ENCODE assay signal across 15 cellular contexts in the genomic region with DNA sequence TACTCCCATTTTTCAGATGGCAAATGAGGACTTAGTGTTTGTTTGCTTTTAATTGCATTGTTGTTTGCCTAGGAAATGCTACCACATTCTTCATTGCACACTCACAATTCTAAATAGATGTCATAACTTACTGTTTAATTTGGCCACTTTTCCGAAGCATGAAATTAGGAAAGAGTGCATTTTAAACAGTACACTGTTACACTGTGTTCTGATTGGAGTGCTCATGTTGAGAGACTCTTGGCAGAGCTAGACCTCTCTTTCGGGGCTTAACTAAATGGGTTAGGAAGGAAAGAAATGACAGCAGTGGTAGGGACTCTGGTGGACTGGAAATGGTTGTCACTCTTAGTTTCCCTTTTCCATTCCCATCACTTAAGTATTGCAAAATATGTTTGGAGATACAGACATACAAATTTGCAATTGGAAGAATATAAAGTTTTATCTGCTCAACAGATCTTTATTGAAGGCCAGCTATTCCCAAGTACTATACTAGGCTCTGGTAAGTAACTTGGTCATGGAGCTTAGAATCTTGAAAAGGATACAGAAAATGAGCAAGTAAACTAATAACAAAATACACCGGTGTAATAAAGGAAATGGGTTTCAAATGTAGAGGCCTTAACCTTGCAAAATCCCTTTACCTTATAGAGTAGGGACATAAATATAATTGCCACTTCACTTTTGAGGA.
"Had no signal": no experiment of that assay in that cellular context is flagged by ENCODE, and none has a peak within 500 bp of the region (broad histone marks: within the 10 kb centered on the region; RNA-seq: fewer than 3 reads in every experiment).

No MANE protein-coding gene starts in this region.

- H3K4me1 ChIP-seq: parathyroid adenoma, tibial artery had no signal

- ATAC-seq: activated naive CD4-positive, alpha-beta T cell treated with anti-CD3 and anti-CD28 coated beads, Interleukin-2, amount 50 U/mL, for 72 hours; left colon; stimulated activated effector memory CD8-positive, alpha-beta T cell treated with anti-CD3 and anti-CD28 coated beads, Interleukin-12 subunit alpha, Interleukin-12 subunit beta, amount 100 ng/mL, for 72 hours had no signal

- H3K9me3 ChIP-seq: tibial artery had no signal

- H3K27ac ChIP-seq: brain microvascular endothelial cell, parathyroid adenoma, tibial artery had no signal

- H2AFZ ChIP-seq: parathyroid adenoma had no signal

- H3K79me2 ChIP-seq: parathyroid adenoma had no signal

- DNase-seq: activated B cell treated with CpG ODN at 0.5 μM for 24 hours; activated CD4-positive, alpha-beta T cell treated with anti-CD3 and anti-CD28 coated beads, Interleukin-2, amount 10 ng/mL, durations not matched to agents 7 days and 5 days; activated effector memory CD4-positive, alpha-beta T cell treated with Interleukin-2 at 50 U/mL for 16 hours; activated T-cell treated with anti-CD3 and anti-CD28 coated beads for 4 hours; amygdala; brain microvascular endothelial cell; cerebellar nuclear complex; foreskin melanocyte; head of caudate nucleus; left colon; retina; tibial artery had no signal

- H3K4me3 ChIP-seq: tibial artery had no signal

- H3K9ac ChIP-seq: parathyroid adenoma had no signal

- H3K27me3 ChIP-seq: brain microvascular endothelial cell, tibial artery had no signal
